Comparison of ENCODE assay signal across 15 cellular contexts in the genomic region with DNA sequence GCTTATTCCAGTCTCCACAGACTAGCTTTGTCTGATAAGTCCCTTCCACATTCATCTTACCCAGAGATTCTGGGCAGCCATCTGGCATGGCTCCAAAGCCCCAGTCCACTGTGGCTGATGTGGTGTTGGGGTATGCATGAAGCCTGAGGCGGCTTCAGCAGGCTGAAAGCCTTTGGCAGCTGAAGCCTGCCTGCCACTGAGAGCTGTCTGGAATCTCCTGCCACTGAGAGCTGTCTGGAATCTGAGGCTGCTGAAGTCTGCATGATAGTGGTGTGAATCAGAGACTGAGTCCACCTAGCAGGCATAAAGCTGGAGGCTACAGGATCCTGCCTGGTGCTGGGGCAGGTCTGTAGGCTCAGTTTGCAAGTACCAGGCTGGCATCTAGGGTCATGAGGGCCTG.
DNase-seq lines count a peak whose midpoint lies in the region; ATAC-seq, FAIRE-seq and TF ChIP-seq lines count a peak whose summit lies in the region.
"Had no signal": no experiment of that assay in that cellular context is flagged by ENCODE, and none has a peak within 500 bp of the region (broad histone marks: within the 10 kb centered on the region; RNA-seq: fewer than 3 reads in every experiment).

No MANE protein-coding gene starts in this region.

- WGBS in H1 (ENCODE audit: extremely low coverage in 1 of 2, insufficient coverage in 1 of 2, insufficient read length in 1 of 2, insufficient replicate concordance in 2 of 2, low coverage in 1 of 2, low lambda C conversion rate in 2 of 2, missing lambda C conversion rate in 1 of 2), 2 experiments, result 83% methylated on average over 1 of the region's 1 CpG; no CpG with 5 or more reads in 1 of the 2 experiments

- CTCF ChIA-PET in H1 (lab: Charles Lee; ENCODE audit: partially characterized antibody), result interaction anchor here (0.6 to 6.7 kb wide), 6 partner anchors 10 to 217 kb away, joined by 3 to 53 read pairs (median 5); no protein-coding TSS in a partner anchor

- no peak overlapping the region for H2BK20ac ChIP-seq in H1 (ENCODE audit: low read length)

- no peaks in the 10 kb centered on the region for H4K20me1 ChIP-seq in H1 (replicated peaks in 1 of 2; ENCODE audit: control insufficient read depth in 1 of 2, insufficient read depth in 2 of 2, low read length in 2 of 2)
- no peaks in the 10 kb centered on the region for H4K20me1 ChIP-seq in neural progenitor cell (ENCODE audit: low read depth)

- H3K4me3 ChIP-seq in H1 (ENCODE audit: extremely low read depth in 1 of 4, insufficient read depth in 2 of 4, low read depth in 3 of 4, low read length in 4 of 4) (no peak overlapping the region), neural progenitor cell (no peak overlapping the region)
- H3K4me3 ChIP-seq: gastrocnemius medialis, lower lobe of right lung had no signal

- TF ChIP-seq POLR2A in H1 (IDR thresholded peaks at IDR 0.05; ENCODE audit: control extremely low read depth in 1 of 2, low read depth in 2 of 2, low read length in 2 of 2), result no peak

- H3K14ac ChIP-seq in H1 (ENCODE audit: insufficient read length), result no peak overlapping the region

- no peak for TF ChIP-seq CTCF in H1 (IDR thresholded peaks at IDR 0.05; ENCODE audit: control extremely low read depth in 1 of 3, insufficient read depth in 1 of 3, low read depth in 1 of 3, low read length in 3 of 3)
- no peak for TF ChIP-seq CTCF in neural progenitor cell (IDR thresholded peaks at IDR 0.05)

- H2AK5ac ChIP-seq in H1 (ENCODE audit: low read depth, low read length), result 0 out of 2 replicates have a peak overlapping the region, but pooled peaks have one; percentile 0

- no peak overlapping the region for H3K56ac ChIP-seq in H1 (replicated peaks; ENCODE audit: insufficient read length, low read depth, low read length)

- peaks cover 0 to 3% (median 3%) of the 10 kb centered on the region in 4 experiments; a peak in 1 of 7 replicates for H3K4me1 ChIP-seq in H1 (replicated peaks in 1 of 4; ENCODE audit: control insufficient read depth in 3 of 4, insufficient read depth in 4 of 4, low read length in 3 of 4)
- H3K4me1 ChIP-seq in neural progenitor cell, result no peaks in the 10 kb centered on the region
- H3K4me1 ChIP-seq: gastrocnemius medialis, lower lobe of right lung had no signal

- no peak overlapping the region for H2BK120ac ChIP-seq in H1 (replicated peaks; ENCODE audit: low read depth, low read length)

- H3K9me3 Mint-ChIP-seq in neural progenitor cell, result no peaks in the 10 kb centered on the region

- H3K36me3 ChIP-seq in H1 (ENCODE audit: control insufficient read depth in 2 of 4, insufficient read depth in 4 of 4, low read length in 3 of 4), result no peaks in the 10 kb centered on the region
- no peaks in the 10 kb centered on the region for H3K36me3 ChIP-seq in neural progenitor cell
- H3K36me3 ChIP-seq: gastrocnemius medialis, lower lobe of right lung had no signal

- H3K79me2 ChIP-seq in H1 (ENCODE audit: control insufficient read depth in 1 of 2, insufficient read depth in 2 of 2, low read length in 2 of 2) (no peaks in the 10 kb centered on the region), neural progenitor cell (ENCODE audit: low read depth) (no peaks in the 10 kb centered on the region)

- no peak overlapping the region for H2BK15ac ChIP-seq in H1 (ENCODE audit: low read length)

- no peak overlapping the region for H2BK5ac ChIP-seq in H1 (ENCODE audit: low read depth, low read length)

- no peak for TF ChIP-seq EP300 in H1 (IDR thresholded peaks at IDR 0.05; ENCODE audit: borderline replicate concordance in 1 of 2, low read depth in 2 of 2, low read length in 2 of 2)

- H2AFZ ChIP-seq in H1 (ENCODE audit: low read length) (no peak overlapping the region), neural progenitor cell (replicated peaks) (no peak overlapping the region)

- no peak for TF ChIP-seq RAD21 in H1 (IDR thresholded peaks at IDR 0.05 in 1 of 2, conservative IDR thresholded peaks at IDR 0.05 in 1 of 2; ENCODE audit: low read depth in 2 of 2, low read length in 2 of 2)

- POLR2A ChIA-PET in H1 (lab: Charles Lee; ENCODE audit: partially characterized antibody), result no interaction called here

- H3K9me3 ChIP-seq in H1 (ENCODE audit: insufficient read depth in 2 of 2, low read depth in 1 of 2, low read length in 1 of 2), result no peaks in the 10 kb centered on the region
- no peaks in the 10 kb centered on the region for H3K9me3 ChIP-seq in neural progenitor cell (ENCODE audit: low read depth)
- H3K9me3 ChIP-seq: gastrocnemius medialis, lower lobe of right lung had no signal

- H4K91ac ChIP-seq in H1 (replicated peaks; ENCODE audit: insufficient read length, low read length), result no peak overlapping the region

- no peak overlapping the region for H3K4ac ChIP-seq in H1 (replicated peaks; ENCODE audit: insufficient read length, low read depth, low read length)

- H3K18ac ChIP-seq in H1 (ENCODE audit: extremely low read depth, low read length), result no peak overlapping the region

- DNase-seq in ELF-1 (ENCODE audit: low read depth, low spot score), result peak; percentile 89
- DNase-seq in NCI-H69 (lab: John Stamatoyannopoulos, UW), result peak; percentile 60
- no peak for DNase-seq in H1 (ENCODE audit: low read depth in 1 of 2, low spot score in 2 of 2)
- peak; percentile 18 for DNase-seq in neural progenitor cell (ENCODE audit: low spot score)
- DNase-seq in inferior parietal cortex (ENCODE audit: extremely low spot score), result no peak
- no peak for DNase-seq in KG1 (lab: John Stamatoyannopoulos, UW)
- DNase-seq in middle frontal gyrus (ENCODE audit: extremely low spot score, low spot score), result no peak
- DNase-seq: activated CD4-positive, alpha-beta T cell treated with anti-CD3 and anti-CD28 coated beads for 36 hours; activated gamma-delta T cell treated with Interleukin-2 at 50 U/mL for 16 hours; gastrocnemius medialis; Karpas-422; lower lobe of right lung; NCI-H446 treated with DMSO at 0.1 percent for 48 hours; right cardiac atrium had no signal

- no peak overlapping the region for H3K27ac Mint-ChIP-seq in neural progenitor cell
- H3K27ac Mint-ChIP-seq: activated CD4-positive, alpha-beta T cell treated with anti-CD3 and anti-CD28 coated beads for 36 hours had no signal

- no peak overlapping the region for H2BK12ac ChIP-seq in H1 (ENCODE audit: low read depth, low read length)

- ATAC-seq in GM19324 (IDR thresholded peaks at IDR 0.05; ENCODE audit: low FRiP score, unreplicated experiment), result no peak
- ATAC-seq: activated CD4-positive, alpha-beta T cell treated with anti-CD3 and anti-CD28 coated beads for 36 hours; gastrocnemius medialis; lower lobe of right lung had no signal

- H3K36me3 Mint-ChIP-seq in neural progenitor cell, result no peaks in the 10 kb centered on the region

- no peaks in the 10 kb centered on the region for H3K27me3 Mint-ChIP-seq in neural progenitor cell (ENCODE audit: insufficient read depth, low read depth)

- no peak overlapping the region for H3K23ac ChIP-seq in H1 (ENCODE audit: insufficient read length)

- H4K8ac ChIP-seq in H1 (ENCODE audit: extremely low read depth, insufficient read depth, low read length), result no peak overlapping the region

- H4K5ac ChIP-seq in H1 (ENCODE audit: insufficient read length, low read depth, low read length), result no peak overlapping the region

- H3K27ac ChIP-seq in H1 (ENCODE audit: low read depth, low read length), result no peak overlapping the region
- H3K27ac ChIP-seq in neural progenitor cell, result no peak overlapping the region
- H3K27ac ChIP-seq: gastrocnemius medialis, lower lobe of right lung had no signal

- H3K9ac ChIP-seq in H1 (replicated peaks in 1 of 4; ENCODE audit: extremely low read depth in 1 of 4, low read depth in 3 of 4, low read length in 3 of 4), result no peak overlapping the region
- no peak overlapping the region for H3K9ac ChIP-seq in neural progenitor cell

- no peak overlapping the region for H3K4me3 Mint-ChIP-seq in neural progenitor cell
- H3K4me3 Mint-ChIP-seq: activated CD4-positive, alpha-beta T cell treated with anti-CD3 and anti-CD28 coated beads for 36 hours had no signal

- no peaks in the 10 kb centered on the region for H3K79me1 ChIP-seq in H1 (ENCODE audit: low read depth, low read length)

- H3K23me2 ChIP-seq in H1 (ENCODE audit: low read depth, low read length), result no peaks in the 10 kb centered on the region

- FAIRE-seq in H1 (lab: Jason Lieb, UNC), result no peak

- no peaks in the 10 kb centered on the region for H3K4me1 Mint-ChIP-seq in neural progenitor cell
- H3K4me1 Mint-ChIP-seq: activated CD4-positive, alpha-beta T cell treated with anti-CD3 and anti-CD28 coated beads for 36 hours had no signal

- H3K4me2 ChIP-seq in H1 (ENCODE audit: insufficient read depth in 1 of 2, low read depth in 2 of 2, low read length in 2 of 2) (no peak overlapping the region), neural progenitor cell (no peak overlapping the region)

- peaks cover 0 to 1% (median 0%) of the 10 kb centered on the region in 4 experiments; a peak in 1 of 7 replicates for H3K27me3 ChIP-seq in H1 (replicated peaks in 1 of 4; ENCODE audit: control insufficient read depth in 3 of 4, extremely low read depth in 1 of 4, insufficient read depth in 3 of 4, low read length in 3 of 4)
- no peaks in the 10 kb centered on the region for H3K27me3 ChIP-seq in neural progenitor cell
- H3K27me3 ChIP-seq: gastrocnemius medialis had no signal

- H3F3A ChIP-seq in neural progenitor cell (ENCODE audit: low read depth), result no peaks in the 10 kb centered on the region

TF ChIP-seq in H1, 55 proteins besides CTCF, POLR2A, EP300 and RAD21 (continues in another document):
- TF ChIP-seq KDM5A (IDR thresholded peaks at IDR 0.05; ENCODE audit: low read length) (no peak), SIRT6 (IDR thresholded peaks at IDR 0.05; ENCODE audit: low read length) (no peak), YY1 (IDR thresholded peaks at IDR 0.05; ENCODE audit: low read depth, low read length) (no peak), TBP (IDR thresholded peaks at IDR 0.05; ENCODE audit: low read depth, low read length) (no peak), POLR2AphosphoS5 (IDR thresholded peaks at IDR 0.05; ENCODE audit: low read depth, low read length) (no peak), POU5F1 (IDR thresholded peaks at IDR 0.05; ENCODE audit: low read depth, low read length) (no peak), SRF (IDR thresholded peaks at IDR 0.05; ENCODE audit: low read depth, low read length) (no peak), SP4 (IDR thresholded peaks at IDR 0.05; ENCODE audit: low read length) (no peak), TCF12 (IDR thresholded peaks at IDR 0.05; ENCODE audit: low read depth, low read length) (no peak), SIN3A (conservative IDR thresholded peaks at IDR 0.05 in 1 of 2, IDR thresholded peaks at IDR 0.05 in 1 of 2; ENCODE audit: low read depth in 1 of 2, low read length in 2 of 2) (no peak), CBX5 (IDR thresholded peaks at IDR 0.05; ENCODE audit: low read depth, low read length) (no peak), CBX8 (IDR thresholded peaks at IDR 0.05; ENCODE audit: borderline replicate concordance, low read depth, low read length) (no peak), NANOG (IDR thresholded peaks at IDR 0.05; ENCODE audit: insufficient read depth, low read depth, low read length, poor library complexity, severe bottlenecking) (no peak), SIX5 (IDR thresholded peaks at IDR 0.05; ENCODE audit: low read depth, low read length) (no peak), GABPA (IDR thresholded peaks at IDR 0.05; ENCODE audit: borderline replicate concordance, insufficient read depth, low read length) (no peak)

Comparison
In these comparisons a context has a peak if more than half of its experiments do, and no peak if none do; other contexts are left out.
1. DNase-seq: peak in ELF-1 (single experiment), NCI-H69 (single experiment) and neural progenitor cell (single experiment); none in H1 (0 of 2), inferior parietal cortex (single experiment), KG1 (single experiment) and middle frontal gyrus (single experiment).